In genomic region chr15:75159244-75159643, GRCh38 we compare ENCODE assay signal across 24 cellular contexts. TPM values are rescaled to one million over a fixed set of nuclear protein-coding genes. Genes with fewer than 3 reads are reported as not detected.
DNase-seq lines count a peak whose midpoint lies in the region; ATAC-seq and TF ChIP-seq lines count a peak whose summit lies in the region.
"Had no signal": no experiment of that assay in that cellular context is flagged by ENCODE, and none has a peak within 500 bp of the region (broad histone marks: within the 10 kb centered on the region; RNA-seq: fewer than 3 reads in every experiment).

No MANE protein-coding gene starts in this region.

- no peak for TF ChIP-seq CTCF in body of pancreas (IDR thresholded peaks at IDR 0.05)
- no peak for TF ChIP-seq CTCF in hepatocyte (IDR thresholded peaks at IDR 0.05; ENCODE audit: poor library complexity)

- no peak overlapping the region for H3K4me3 ChIP-seq in SJSA1
- no peak overlapping the region for H3K4me3 ChIP-seq in body of pancreas
- H3K4me3 ChIP-seq in hepatocyte, result no peak overlapping the region
- H3K4me3 ChIP-seq: BLaER1, GM12878 had no signal

- H2AFZ ChIP-seq in hepatocyte, result no peak overlapping the region

- ATAC-seq in body of pancreas (peak; percentile 52), GM21360 (IDR thresholded peaks at IDR 0.05; ENCODE audit: unreplicated experiment) (no peak), GM19452 (IDR thresholded peaks at IDR 0.05; ENCODE audit: unreplicated experiment) (no peak), GM19351 (IDR thresholded peaks at IDR 0.05; ENCODE audit: unreplicated experiment) (no peak)
- ATAC-seq: GM12878 had no signal

- H3K27ac ChIP-seq in SJSA1 (peak overlapping the region; percentile 48; the same call in 1 of the 2 replicates), body of pancreas (peak overlapping the region; percentile 58 to 77 (median 72)), hepatocyte (peak overlapping the region; percentile 19)
- H3K27ac ChIP-seq: BLaER1 had no signal

- no peaks in the 10 kb centered on the region for H3K9me3 ChIP-seq in SJSA1 (replicated peaks)
- no peaks in the 10 kb centered on the region for H3K9me3 ChIP-seq in body of pancreas
- H3K9me3 ChIP-seq in hepatocyte (ENCODE audit: low read depth), result no peaks in the 10 kb centered on the region
- H3K9me3 ChIP-seq: BE2C, BLaER1 had no signal

- no peaks in the 10 kb centered on the region for H4K20me1 ChIP-seq in hepatocyte (ENCODE audit: insufficient read depth, poor library complexity, severe bottlenecking)
- H4K20me1 ChIP-seq: BLaER1 had no signal

- intact Hi-C loops in body of pancreas (cut with DNase I), result no loop called here

- no peaks in the 10 kb centered on the region for H3K79me2 ChIP-seq in hepatocyte

- no peaks in the 10 kb centered on the region for H3K9me2 ChIP-seq in hepatocyte (replicated peaks; ENCODE audit: insufficient read depth)

- no peak overlapping the region for H3K4me2 ChIP-seq in hepatocyte
- H3K4me2 ChIP-seq: BLaER1 had no signal

- 28 to 29% methylated on average over 1 of the region's 1 CpG for WGBS in body of pancreas, 2 donors
- 44% methylated on average over 1 of the region's 1 CpG for WGBS in hepatocyte (ENCODE audit: low lambda C conversion rate, missing lambda C conversion rate)

- H3K36me3 ChIP-seq in SJSA1 (no peaks in the 10 kb centered on the region), body of pancreas (replicated peaks in 1 of 2; ENCODE audit: insufficient read depth in 1 of 2, low read depth in 2 of 2) (no peaks in the 10 kb centered on the region), hepatocyte (replicated peaks; ENCODE audit: insufficient read depth, low read depth) (no peaks in the 10 kb centered on the region)
- H3K36me3 ChIP-seq: BE2C, BLaER1 had no signal

- H3K27me3 ChIP-seq in SJSA1 (replicated peaks) (no peaks in the 10 kb centered on the region), body of pancreas (no peaks in the 10 kb centered on the region), hepatocyte (no peaks in the 10 kb centered on the region)
- H3K27me3 ChIP-seq: BE2C, BLaER1 had no signal

- peak in 1 of 2 experiments; percentile 46 for DNase-seq in SJSA1 (ENCODE audit: low read depth in 1 of 2, low spot score in 2 of 2)
- DNase-seq in body of pancreas, result no peak
- no peak for DNase-seq in hepatocyte (ENCODE audit: low spot score)
- DNase-seq in NCI-H2171 treated with DMSO at 0.1 percent for 48 hours (lab: John Stamatoyannopoulos, UW), result no peak
- DNase-seq: 8988T; ACHN; BE2C; C1 segment of cervical spinal cord; CD4-positive, alpha-beta memory T cell; CD4-positive, CD25-positive, alpha-beta regulatory T cell; CD8-positive, alpha-beta memory T cell; COR-L47; DMS 273 treated with DMSO at 0.1 percent for 48 hours; DMS153; DMS53; DMS79; DND-41; EL; GDM1 had no signal

- H3K4me1 ChIP-seq in SJSA1 (replicated peaks) (peaks cover 22% of the 10 kb centered on the region), body of pancreas (peaks cover 16% of the 10 kb centered on the region), hepatocyte (ENCODE audit: insufficient read depth) (peaks cover 29% of the 10 kb centered on the region)
- H3K4me1 ChIP-seq: BE2C had no signal

- TF ChIP-seq POLR2A in body of pancreas (IDR thresholded peaks at IDR 0.05), result no peak

RNA-seq across cellular contexts. Expression of gene C15orf39, which starts 42.4 kb away (rescaled TPM):
- total RNA-seq in SJSA1 (2014; rRNA removed; shearing (Covaris generic)), result 21.8 and 22.7 TPM in 2 replicates
- 10 to 100 TPM; 12.5 to 30.3 TPM for total RNA-seq in body of pancreas
- total RNA-seq in hepatocyte, result 11.4 and 18.3 TPM in 2 replicates
- polyA plus RNA-seq in hepatocyte, result 15.3 and 16.4 TPM in 2 replicates

Comparison
In these comparisons a context has a peak if more than half of its experiments do, and no peak if none do; other contexts are left out.
1. H3K27ac ChIP-seq: peak in every context shown above with its lines; median percentile 72 in body of pancreas; 48 in SJSA1; 19 in hepatocyte.